In the genomic region with DNA sequence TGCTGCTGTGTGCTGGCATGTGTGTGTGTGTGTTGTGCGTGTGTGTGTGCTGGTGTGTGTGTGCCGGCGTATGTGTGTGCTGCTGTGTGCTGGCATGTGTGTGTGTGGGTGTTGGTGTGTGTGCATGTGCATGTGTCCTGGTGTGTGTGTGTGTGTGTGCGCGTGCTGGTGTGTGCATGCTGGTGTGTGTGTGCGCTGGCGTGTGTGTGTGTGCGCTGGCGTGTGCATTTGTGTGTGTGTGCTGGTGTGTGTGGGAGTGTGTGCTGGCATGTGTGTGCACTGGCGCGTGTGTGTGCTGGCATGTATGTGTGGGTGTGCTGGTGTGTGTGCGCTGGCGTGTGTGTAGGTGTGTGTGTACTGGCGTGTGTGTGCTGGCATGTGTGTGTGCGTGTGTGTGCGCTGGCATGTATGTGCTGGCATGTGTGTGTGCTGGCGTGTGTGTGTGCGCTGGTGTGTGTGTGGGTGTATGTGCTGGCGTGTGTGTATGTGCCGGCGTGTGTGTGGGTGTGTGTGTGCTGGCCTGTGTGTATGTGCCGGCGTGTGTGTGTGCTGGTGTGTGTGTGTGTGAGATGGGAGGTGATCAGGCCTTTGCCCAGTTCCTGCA, we compare ENCODE assay signal across 1 cellular context.
TF ChIP-seq lines count a peak whose summit lies in the region.

No MANE protein-coding gene starts in this region.

TF ChIP-seq in H1, 55 proteins besides CTCF, POLR2A, EP300 and RAD21:
- TF ChIP-seq RXRA (IDR thresholded peaks at IDR 0.05; ENCODE audit: insufficient read depth, low read depth, low read length) (no peak), MAX (IDR thresholded peaks at IDR 0.05) (no peak), SAP30 (IDR thresholded peaks at IDR 0.05; ENCODE audit: insufficient read depth, insufficient replicate concordance, low read length) (no peak), SIN3A (conservative IDR thresholded peaks at IDR 0.05 in 1 of 2, IDR thresholded peaks at IDR 0.05 in 1 of 2; ENCODE audit: low read depth in 1 of 2, low read length in 2 of 2) (no peak), CREB1 (IDR thresholded peaks at IDR 0.05) (no peak), NANOG (IDR thresholded peaks at IDR 0.05; ENCODE audit: insufficient read depth, low read depth, low read length, poor library complexity, severe bottlenecking) (no peak), BRCA1 (IDR thresholded peaks at IDR 0.05; ENCODE audit: low read depth, low read length) (no peak), RNF2 (IDR thresholded peaks at IDR 0.05; ENCODE audit: borderline replicate concordance, low read depth, low read length, missing control alignments, poor library complexity, severe bottlenecking) (no peak), JUND (IDR thresholded peaks at IDR 0.05; ENCODE audit: low read length) (no peak), KDM1A (IDR thresholded peaks at IDR 0.05; ENCODE audit: borderline replicate concordance, low read length) (no peak), CHD1 (IDR thresholded peaks at IDR 0.05; ENCODE audit: low read depth, low read length) (no peak), POLR2AphosphoS5 (IDR thresholded peaks at IDR 0.05; ENCODE audit: low read depth, low read length) (no peak), SRF (IDR thresholded peaks at IDR 0.05; ENCODE audit: low read depth, low read length) (no peak)
TF ChIP-seq in H1: peak in this region for 0.
